Comparison of ENCODE assay signal across 1 cellular context in genomic region chr1:45115198-45115597, GRCh38.
DNase-seq lines count a peak whose midpoint lies in the region; TF ChIP-seq lines count a peak whose summit lies in the region.
"Not testable (repeated sequence)": the region's sequence is repeated elsewhere in the genome, so short reads cannot be mapped to it uniquely, and the experiment has no call there.

No MANE protein-coding gene starts in this region.

- DNase-seq in testis = not testable (repeated sequence)

- H3K36me3 ChIP-seq in testis (ENCODE audit: low read depth, missing control alignments) = not testable (repeated sequence)

- WGBS in testis, 2 donors = 90 to 100% methylated on average over 4 to 18 of the region's 33 CpGs

- not testable (repeated sequence) for H3K4me1 ChIP-seq in testis

- not testable (repeated sequence) for H3K27ac ChIP-seq in testis

- TF ChIP-seq CTCF in testis (IDR thresholded peaks at IDR 0.05) = not testable (repeated sequence)

- intact Hi-C loops in testis (cut with DNase I; ENCODE audit: low total_unique reads) = not testable (repeated sequence)

- peak overlapping the region; percentile 26 to 53 for H3K4me3 ChIP-seq in testis

- H3K9me3 ChIP-seq in testis = not testable (repeated sequence)

- not testable (repeated sequence) for H3K27me3 ChIP-seq in testis

- TF ChIP-seq POLR2A in testis (IDR thresholded peaks at IDR 0.05) = not testable (repeated sequence)
